Comparison of ENCODE assay signal across 8 cellular contexts in genomic region chr1:13749543-13750307, GRCh38.
DNase-seq lines count a peak whose midpoint lies in the region; ATAC-seq lines count a peak whose summit lies in the region.

No MANE protein-coding gene starts in this region.

- H3K4me3 ChIP-seq in iPS DF 6.9 (ENCODE audit: low read length) (peak overlapping the region; percentile 82), skin epidermis (peak overlapping the region; percentile 58 to 93 (median 78))

- H3K36me3 ChIP-seq in iPS DF 6.9 (ENCODE audit: control insufficient read depth, insufficient read depth, low read length), result no peaks in the 10 kb centered on the region

- H3K27me3 ChIP-seq in iPS DF 6.9 (ENCODE audit: control insufficient read depth, insufficient read depth, low read length), result no peaks in the 10 kb centered on the region

- H3K4me1 ChIP-seq in iPS DF 6.9 (ENCODE audit: control insufficient read depth, insufficient read depth, low read length), result no peaks in the 10 kb centered on the region

- no CpG with 5 or more reads among the region's 81 CpGs for WGBS in iPS DF 6.9 (ENCODE audit: insufficient coverage, insufficient read length)

- peak; percentile 84 for DNase-seq in activated effector memory CD4-positive, alpha-beta T cell treated with anti-CD3 and anti-CD28 coated beads, Interleukin-2, amount 50 U/mL, for 16 hours
- DNase-seq in activated effector memory CD4-positive, alpha-beta T cell treated with Interleukin-2 at 50 U/mL for 16 hours, result no peak
- DNase-seq in RKO (ENCODE audit: low spot score) (peak; percentile 67), amniotic epithelial cell (ENCODE audit: low read depth) (peak; percentile 57), iPS DF 6.9 (ENCODE audit: low read depth, low spot score) (no peak), NCI-H1694 treated with DMSO at 0.1 percent for 48 hours (lab: John Stamatoyannopoulos, UW) (no peak)

- peak; percentile 12 for ATAC-seq in HG03064 (IDR thresholded peaks at IDR 0.05; ENCODE audit: low read depth, unreplicated experiment)

- no peaks in the 10 kb centered on the region for H3K9me3 ChIP-seq in iPS DF 6.9 (ENCODE audit: control insufficient read depth, insufficient read depth, low read length)

- H3K27ac ChIP-seq in iPS DF 6.9 (ENCODE audit: low read length) (no peak overlapping the region), skin epidermis (peak overlapping the region; percentile 68 to 97 (median 93))

Comparison
In these comparisons a context has a peak if more than half of its experiments do, and no peak if none do; other contexts are left out.
1. DNase-seq: peak in activated effector memory CD4-positive, alpha-beta T cell treated with anti-CD3 and anti-CD28 coated beads, Interleukin-2, amount 50 U/mL, for 16 hours (single experiment), RKO (single experiment) and amniotic epithelial cell (single experiment); none in activated effector memory CD4-positive, alpha-beta T cell treated with Interleukin-2 at 50 U/mL for 16 hours (single experiment), iPS DF 6.9 (single experiment) and NCI-H1694 treated with DMSO at 0.1 percent for 48 hours (single experiment).